1 cellular context compared by ENCODE assay signal in genomic region chr16:28935333-28935732, GRCh38.
TF ChIP-seq lines count a peak whose summit lies in the region.

No MANE protein-coding gene starts in this region.

TF ChIP-seq in HepG2, 621 proteins besides CTCF, POLR2A, EP300 and RAD21 (continues in another document):
- TF ChIP-seq ZNF280B (CRISPR knock-in tag; IDR thresholded peaks at IDR 0.05; ENCODE audit: borderline replicate concordance) (no peak), ETV6 (CRISPR knock-in tag; conservative IDR thresholded peaks at IDR 0.05) (no peak), CBX2 (IDR thresholded peaks at IDR 0.05; ENCODE audit: low read depth, low read length) (no peak), CBX2 (CRISPR knock-in tag; IDR thresholded peaks at IDR 0.05; ENCODE audit: low read depth) (no peak), BHLHE40 (IDR thresholded peaks at IDR 0.05; ENCODE audit: low read length) (no peak), ZGPAT (CRISPR knock-in tag; IDR thresholded peaks at IDR 0.05) (no peak), ZNF775 (CRISPR knock-in tag; IDR thresholded peaks at IDR 0.05; ENCODE audit: borderline replicate concordance) (no peak), TAF1 (CRISPR knock-in tag; IDR thresholded peaks at IDR 0.05) (no peak), DPF2 (CRISPR knock-in tag; IDR thresholded peaks at IDR 0.05; ENCODE audit: borderline replicate concordance, low read depth) (0 out of 2 replicates have a peak, but pooled peaks have one; percentile 36), ZNF367 (CRISPR knock-in tag; IDR thresholded peaks at IDR 0.05; ENCODE audit: borderline replicate concordance) (no peak), GZF1 (CRISPR knock-in tag; IDR thresholded peaks at IDR 0.05) (no peak), ZNF318 (CRISPR knock-in tag; IDR thresholded peaks at IDR 0.05) (0 out of 2 replicates have a peak, but pooled peaks have one; percentile 62), ZNF24 (IDR thresholded peaks at IDR 0.05) (no peak), ZNF276 (CRISPR knock-in tag; IDR thresholded peaks at IDR 0.05; ENCODE audit: low read depth) (no peak), FOSL1 (CRISPR knock-in tag; IDR thresholded peaks at IDR 0.05; ENCODE audit: borderline replicate concordance) (no peak), JARID2 (CRISPR knock-in tag; IDR thresholded peaks at IDR 0.05; ENCODE audit: insufficient replicate concordance) (no peak), ATF3 (CRISPR knock-in tag; IDR thresholded peaks at IDR 0.05) (no peak), HIC2 (CRISPR knock-in tag; IDR thresholded peaks at IDR 0.05; ENCODE audit: low read depth) (no peak), SIN3B (IDR thresholded peaks at IDR 0.05; ENCODE audit: low read length) (no peak), ZNF546 (CRISPR knock-in tag; conservative IDR thresholded peaks at IDR 0.05) (0 out of 2 replicates have a peak, but pooled peaks have one; percentile 10), SMAD3 (CRISPR knock-in tag; IDR thresholded peaks at IDR 0.05) (no peak)
- TF ChIP-seq, protein P1, sequence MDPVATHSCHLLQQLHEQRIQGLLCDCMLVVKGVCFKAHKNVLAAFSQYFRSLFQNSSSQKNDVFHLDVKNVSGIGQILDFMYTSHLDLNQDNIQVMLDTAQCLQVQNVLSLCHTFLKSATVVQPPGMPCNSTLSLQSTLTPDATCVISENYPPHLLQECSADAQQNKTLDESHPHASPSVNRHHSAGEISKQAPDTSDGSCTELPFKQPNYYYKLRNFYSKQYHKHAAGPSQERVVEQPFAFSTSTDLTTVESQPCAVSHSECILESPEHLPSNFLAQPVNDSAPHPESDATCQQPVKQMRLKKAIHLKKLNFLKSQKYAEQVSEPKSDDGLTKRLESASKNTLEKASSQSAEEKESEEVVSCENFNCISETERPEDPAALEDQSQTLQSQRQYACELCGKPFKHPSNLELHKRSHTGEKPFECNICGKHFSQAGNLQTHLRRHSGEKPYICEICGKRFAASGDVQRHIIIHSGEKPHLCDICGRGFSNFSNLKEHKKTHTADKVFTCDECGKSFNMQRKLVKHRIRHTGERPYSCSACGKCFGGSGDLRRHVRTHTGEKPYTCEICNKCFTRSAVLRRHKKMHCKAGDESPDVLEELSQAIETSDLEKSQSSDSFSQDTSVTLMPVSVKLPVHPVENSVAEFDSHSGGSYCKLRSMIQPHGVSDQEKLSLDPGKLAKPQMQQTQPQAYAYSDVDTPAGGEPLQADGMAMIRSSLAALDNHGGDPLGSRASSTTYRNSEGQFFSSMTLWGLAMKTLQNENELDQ (CRISPR knock-in tag; IDR thresholded peaks at IDR 0.05; ENCODE audit: borderline replicate concordance), result no peak
- TF ChIP-seq, protein P2, sequence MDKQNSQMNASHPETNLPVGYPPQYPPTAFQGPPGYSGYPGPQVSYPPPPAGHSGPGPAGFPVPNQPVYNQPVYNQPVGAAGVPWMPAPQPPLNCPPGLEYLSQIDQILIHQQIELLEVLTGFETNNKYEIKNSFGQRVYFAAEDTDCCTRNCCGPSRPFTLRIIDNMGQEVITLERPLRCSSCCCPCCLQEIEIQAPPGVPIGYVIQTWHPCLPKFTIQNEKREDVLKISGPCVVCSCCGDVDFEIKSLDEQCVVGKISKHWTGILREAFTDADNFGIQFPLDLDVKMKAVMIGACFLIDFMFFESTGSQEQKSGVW (CRISPR knock-in tag; IDR thresholded peaks at IDR 0.05; ENCODE audit: borderline replicate concordance), result no peak
- TF ChIP-seq, protein P3, sequence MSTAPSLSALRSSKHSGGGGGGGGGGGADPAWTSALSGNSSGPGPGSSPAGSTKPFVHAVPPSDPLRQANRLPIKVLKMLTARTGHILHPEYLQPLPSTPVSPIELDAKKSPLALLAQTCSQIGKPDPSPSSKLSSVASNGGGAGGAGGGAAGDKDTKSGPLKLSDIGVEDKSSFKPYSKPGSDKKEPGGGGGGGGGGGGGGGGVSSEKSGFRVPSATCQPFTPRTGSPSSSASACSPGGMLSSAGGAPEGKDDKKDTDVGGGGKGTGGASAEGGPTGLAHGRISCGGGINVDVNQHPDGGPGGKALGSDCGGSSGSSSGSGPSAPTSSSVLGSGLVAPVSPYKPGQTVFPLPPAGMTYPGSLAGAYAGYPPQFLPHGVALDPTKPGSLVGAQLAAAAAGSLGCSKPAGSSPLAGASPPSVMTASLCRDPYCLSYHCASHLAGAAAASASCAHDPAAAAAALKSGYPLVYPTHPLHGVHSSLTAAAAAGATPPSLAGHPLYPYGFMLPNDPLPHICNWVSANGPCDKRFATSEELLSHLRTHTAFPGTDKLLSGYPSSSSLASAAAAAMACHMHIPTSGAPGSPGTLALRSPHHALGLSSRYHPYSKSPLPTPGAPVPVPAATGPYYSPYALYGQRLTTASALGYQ (CRISPR knock-in tag; IDR thresholded peaks at IDR 0.05), result no peak
